In genomic region chr12:57242691-57243454, GRCh38 we compare ENCODE assay signal across 9 cellular contexts. TPM values are rescaled to one million over a fixed set of nuclear protein-coding genes. Genes with fewer than 3 reads are reported as not detected.
A peak's percentile ranks its signal among the peaks of the same experiment; 100 is the strongest.
DNase-seq lines count a peak whose midpoint lies in the region; ATAC-seq and TF ChIP-seq lines count a peak whose summit lies in the region.
"Had no signal": no experiment of that assay in that cellular context is flagged by ENCODE, and none has a peak within 500 bp of the region (broad histone marks: within the 10 kb centered on the region; RNA-seq: fewer than 3 reads in every experiment).

No MANE protein-coding gene starts in this region.

- peak overlapping the region; percentile 8 to 81 (median 67) for H3K4me3 ChIP-seq in dorsolateral prefrontal cortex
- peak overlapping the region; percentile 1 for H3K4me3 ChIP-seq in mesendoderm (ENCODE audit: low read length)
- H3K4me3 ChIP-seq in testis, result peak overlapping the region; percentile 31 to 40

- no peak overlapping the region for H2BK5ac ChIP-seq in mesendoderm (ENCODE audit: low read length)

- TF ChIP-seq POLR2A in testis (IDR thresholded peaks at IDR 0.05), result no peak

- no peak overlapping the region for H3K4ac ChIP-seq in mesendoderm (ENCODE audit: low read depth, low read length)

- no peak overlapping the region for H4K5ac ChIP-seq in mesendoderm (ENCODE audit: low read length)

- intact Hi-C loops in dorsolateral prefrontal cortex (cut with DNase I), result loop anchor here (2.0 to 5.0 kb wide), 2 partner anchors 116 to 118 kb away; partner anchors contain the start of gene LRP1 (in 1 of the 2)
- intact Hi-C loops in testis (cut with DNase I; ENCODE audit: low total_unique reads), result no loop called here

- no peaks in the 10 kb centered on the region for H3K9me3 ChIP-seq in testis

- H3K4me2 ChIP-seq in mesendoderm (ENCODE audit: low read length), result peak overlapping the region; percentile 84

- H3K36me3 ChIP-seq in mesendoderm (ENCODE audit: control insufficient read depth, insufficient read depth, low read length) (no peaks in the 10 kb centered on the region), testis (ENCODE audit: low read depth, missing control alignments) (no peaks in the 10 kb centered on the region)

- H3K9ac ChIP-seq in mesendoderm (ENCODE audit: low read length), result peak overlapping the region; percentile 71

- DNase-seq in G401 (ENCODE audit: low spot score) (peak; percentile 91), NCI-H2196 treated with DMSO at 0.1 percent for 48 hours (lab: John Stamatoyannopoulos, UW; ENCODE audit: unreplicated experiment) (peak; percentile 87), dorsolateral prefrontal cortex (peak in 7 of 10 donors; percentile 37 to 81 (median 40)), mesendoderm (peak; percentile 95), testis (peak; percentile 65), NK-92 (lab: John Stamatoyannopoulos, UW; ENCODE audit: unreplicated experiment) (no peak)
- DNase-seq in activated CD4-positive, alpha-beta T cell treated with anti-CD3 and anti-CD28 coated beads for 48 hours, result peak; percentile 83

- H3K27me3 ChIP-seq in dorsolateral prefrontal cortex, result peaks cover 0 to 30% (median 0%) of the 10 kb centered on the region in 45 donors
- H3K27me3 ChIP-seq in mesendoderm (ENCODE audit: insufficient read depth, low read length, poor library complexity), result peaks cover 25% of the 10 kb centered on the region
- no peaks in the 10 kb centered on the region for H3K27me3 ChIP-seq in testis

- H4K8ac ChIP-seq in mesendoderm (ENCODE audit: low read depth, low read length), result no peak overlapping the region

- no peak overlapping the region for H2BK120ac ChIP-seq in mesendoderm (ENCODE audit: low read depth, low read length)

- no peak overlapping the region for H2BK15ac ChIP-seq in mesendoderm (replicated peaks; ENCODE audit: low read depth)

- no peak overlapping the region for H3K23ac ChIP-seq in mesendoderm (ENCODE audit: low read length)

- no peaks in the 10 kb centered on the region for H3K79me1 ChIP-seq in mesendoderm (ENCODE audit: low read length)

- no peak overlapping the region for H2AK5ac ChIP-seq in mesendoderm (ENCODE audit: low read length)

- H3K27ac ChIP-seq in dorsolateral prefrontal cortex (peak overlapping the region in 22 of 59 donors; percentile 2 to 94 (median 48)), mesendoderm (ENCODE audit: low read depth, low read length) (no peak overlapping the region), testis (no peak overlapping the region)
- H3K27ac ChIP-seq: epithelial cell of prostate had no signal

- H3K56ac ChIP-seq in mesendoderm (ENCODE audit: low read length), result peak overlapping the region; percentile 85

- H3K79me2 ChIP-seq in mesendoderm (ENCODE audit: control insufficient read depth, insufficient read depth, low read length), result no peaks in the 10 kb centered on the region

- TF ChIP-seq CTCF in dorsolateral prefrontal cortex (IDR thresholded peaks at IDR 0.05 in 54 of 56, conservative IDR thresholded peaks at IDR 0.05 in 2 of 56; ENCODE audit: low read depth in 1 of 56, partially characterized antibody in 56 of 56) (peak in 53 of 56 donors; percentile 28 to 68 (median 55)), testis (IDR thresholded peaks at IDR 0.05) (peak; percentile 18 to 53 (median 51))

- WGBS in mesendoderm (ENCODE audit: extremely low coverage, insufficient coverage, low lambda C conversion rate), result no CpG with 5 or more reads among the region's 45 CpGs
- WGBS in testis, 2 donors, result 4 to 8% methylated on average over 15 to 41 of the region's 45 CpGs

- H3K18ac ChIP-seq in mesendoderm (ENCODE audit: low read length), result peak overlapping the region; percentile 44

- H3K4me1 ChIP-seq in mesendoderm (ENCODE audit: control insufficient read depth, low read depth, low read length) (peaks cover 5% of the 10 kb centered on the region), testis (peaks cover 33% of the 10 kb centered on the region)

- peak; percentile 39 for ATAC-seq in HG02678 (IDR thresholded peaks at IDR 0.05; ENCODE audit: unreplicated experiment)

- in situ Hi-C loops in G401 (cut with HindIII; ENCODE audit: low sequenced_read_pairs), result no loop called here

RNA-seq across cellular contexts. Expression of gene STAC3, which starts 8.1 kb away (rescaled TPM):
- 0.14 TPM in 1 of 2 replicates, not detected in the other for total RNA-seq in G401 (2014; rRNA removed; shearing (Covaris generic))
- total RNA-seq in dorsolateral prefrontal cortex, result 1 to 10 TPM in 116 of 120 experiments, under 1 TPM in 4; 0.70 to 7.1 (median 2.8) TPM
- 0.24 TPM for polyA plus RNA-seq in mesendoderm (2013, experiment 1 of 2)
- polyA plus RNA-seq in mesendoderm (2013, experiment 2 of 2), result 0.42 TPM
- 10 to 100 TPM in 1 of 2 donors, 1 to 10 TPM in 1; 5.0 to 12.0 TPM for total RNA-seq in testis
- polyA plus RNA-seq in testis (ENCODE audit: insufficient read depth, low read depth, low replicate concordance), result 23.4 TPM

RNA-seq across cellular contexts. Expression of gene SHMT2, which starts 13.4 kb away (rescaled TPM):
- total RNA-seq in G401 (2014; rRNA removed; shearing (Covaris generic)), result 160 and 174 TPM in 2 replicates
- total RNA-seq in dorsolateral prefrontal cortex, result 10 to 100 TPM; 16.2 to 50.9 (median 31.5) TPM
- 223 TPM for polyA plus RNA-seq in mesendoderm (2013, experiment 1 of 2)
- polyA plus RNA-seq in mesendoderm (2013, experiment 2 of 2), result 222 TPM
- total RNA-seq in testis, result 10 to 100 TPM; 25.9 to 33.9 TPM
- polyA plus RNA-seq in testis (ENCODE audit: insufficient read depth, low read depth, low replicate concordance), result 24.8 TPM

RNA-seq across cellular contexts. Expression of gene NXPH4, which starts 26.3 kb away (rescaled TPM):
- 0.49 TPM in 1 of 2 replicates, not detected in the other for total RNA-seq in G401 (2014; rRNA removed; shearing (Covaris generic))
- total RNA-seq in dorsolateral prefrontal cortex (10 to 100 TPM in 3 of 120 experiments, 1 to 10 TPM in 113, under 1 TPM in 4; 0.56 to 14.0 (median 4.6) TPM), testis (1 to 10 TPM; 7.5 to 7.7 TPM)
- 0.52 TPM for polyA plus RNA-seq in mesendoderm (2013, experiment 1 of 2)
- polyA plus RNA-seq in mesendoderm (2013, experiment 2 of 2), result 0.42 TPM
- polyA plus RNA-seq in testis (ENCODE audit: insufficient read depth, low read depth, low replicate concordance), result 1.8 TPM

Comparison
In these comparisons a context has a peak if more than half of its experiments do, and no peak if none do; other contexts are left out.
1. H3K4me3 ChIP-seq: peak in every context shown above with its lines; median percentile 67 in dorsolateral prefrontal cortex; 36 in testis; 1 in mesendoderm.